Comparison of ENCODE assay signal across 20 cellular contexts in genomic region chr2:159126653-159127052, GRCh38.
DNase-seq lines count a peak whose midpoint lies in the region; ATAC-seq, FAIRE-seq and TF ChIP-seq lines count a peak whose summit lies in the region.
"Had no signal": no experiment of that assay in that cellular context is flagged by ENCODE, and none has a peak within 500 bp of the region (broad histone marks: within the 10 kb centered on the region; RNA-seq: fewer than 3 reads in every experiment).

No MANE protein-coding gene starts in this region.

- no peak overlapping the region for H3K14ac ChIP-seq in mesenchymal stem cell (ENCODE audit: low read length in 2 of 2)

- H3K36me3 ChIP-seq in MG63 (no peaks in the 10 kb centered on the region; the same call in 1 of the 2 replicates), mesenchymal stem cell (ENCODE audit: control insufficient read depth in 1 of 2, insufficient read depth in 2 of 2, low read depth in 1 of 2, low read length in 2 of 2) (no peaks in the 10 kb centered on the region)

- H3K4me1 ChIP-seq in mesenchymal stem cell (ENCODE audit: control insufficient read depth, insufficient read depth, low read depth, low read length) = peaks cover 11% of the 10 kb centered on the region

- no peak overlapping the region for H3K27ac ChIP-seq in mesenchymal stem cell (ENCODE audit: low read length, poor library complexity, severe bottlenecking)

- H3K79me1 ChIP-seq in mesenchymal stem cell (replicated peaks; ENCODE audit: low read length, poor library complexity, severe bottlenecking) = peaks cover 33% of the 10 kb centered on the region

- no CpG with 5 or more reads among the region's 2 CpGs for WGBS in mesenchymal stem cell

- no peak overlapping the region for H2BK120ac ChIP-seq in mesenchymal stem cell (ENCODE audit: low read depth, low read length)

- no peak overlapping the region for H3K4me2 ChIP-seq in mesenchymal stem cell (ENCODE audit: low read length, poor library complexity, severe bottlenecking)

- no peak for TF ChIP-seq POLR2A in GM12892 (IDR thresholded peaks at IDR 0.05; ENCODE audit: low read depth, low read length)

- no peak overlapping the region for H2BK15ac ChIP-seq in mesenchymal stem cell (ENCODE audit: low read depth, poor library complexity, severe bottlenecking)

- no peak for FAIRE-seq in GM12892 (lab: Jason Lieb, UNC)
- FAIRE-seq: urothelium cell line had no signal

- no peak overlapping the region for H3K4me3 ChIP-seq in AG10803 (ENCODE audit: low read length)
- H3K4me3 ChIP-seq in MG63 = no peak overlapping the region
- no peak overlapping the region for H3K4me3 ChIP-seq in mesenchymal stem cell (ENCODE audit: insufficient read depth in 1 of 2, low read depth in 1 of 2, low read length in 2 of 2)

- H4K91ac ChIP-seq in mesenchymal stem cell (ENCODE audit: low read length) = no peak overlapping the region

- no peak overlapping the region for H3K4ac ChIP-seq in mesenchymal stem cell (ENCODE audit: low read depth in 1 of 2, low read length in 2 of 2)

- no peak overlapping the region for H2BK5ac ChIP-seq in mesenchymal stem cell (ENCODE audit: low read depth, low read length, poor library complexity, severe bottlenecking)

- peak; percentile 98 for DNase-seq in AG10803 (ENCODE audit: low read depth)
- peak; percentile 4 for DNase-seq in MG63
- DNase-seq in dedifferentiated amniotic fluid mesenchymal stem cell (ENCODE audit: extremely low spot score) = peak; percentile 30
- DNase-seq in mesenchymal stem cell = peak; percentile 80
- no peak for DNase-seq in HuH-7 (ENCODE audit: low spot score)
- DNase-seq in GM12892 (ENCODE audit: insufficient read length) = no peak
- no peak for DNase-seq in NCI-H510A (lab: John Stamatoyannopoulos, UW)
- DNase-seq: activated CD4-positive, alpha-beta T cell treated with anti-CD3 and anti-CD28 coated beads for 4 hours; activated CD8-positive, alpha-beta memory T cell treated with anti-CD3 and anti-CD28 coated beads, Interleukin-2, amount 50 U/mL, for 48 hours; activated naive CD4-positive, alpha-beta T cell treated with Interleukin-2 at 50 U/mL for 16 hours; Calu3; caudate nucleus; H7; immature natural killer cell; NCI-H1694; NCI-H446 treated with DMSO at 0.1 percent for 48 hours; SHP77; stimulated activated naive CD8-positive, alpha-beta T cell treated with anti-CD3 and anti-CD28 coated beads, Interleukin-15, amount 100 ng/mL, for 72 hours had no signal

- H3K27me3 ChIP-seq in MG63 = no peaks in the 10 kb centered on the region
- no peaks in the 10 kb centered on the region for H3K27me3 ChIP-seq in mesenchymal stem cell (ENCODE audit: control insufficient read depth in 1 of 2, insufficient read depth in 1 of 2, low read length in 2 of 2)

- no peak for ATAC-seq in HG02973 (IDR thresholded peaks at IDR 0.05; ENCODE audit: unreplicated experiment)
- ATAC-seq: stimulated activated naive CD8-positive, alpha-beta T cell treated with anti-CD3 and anti-CD28 coated beads, Interleukin-15, amount 100 ng/mL, for 72 hours had no signal

- no peak overlapping the region for H4K8ac ChIP-seq in mesenchymal stem cell (ENCODE audit: low read length)

- H3K9me3 ChIP-seq in MG63 (no peaks in the 10 kb centered on the region), mesenchymal stem cell (ENCODE audit: control insufficient read depth, low read length) (no peaks in the 10 kb centered on the region)

- no peak overlapping the region for H3K9ac ChIP-seq in mesenchymal stem cell (ENCODE audit: low read length)

- no peak for TF ChIP-seq CTCF in AG10803 (conservative IDR thresholded peaks at IDR 0.05; ENCODE audit: low read length)

- peak overlapping the region in 1 of 2 experiments; percentile 9 for H3K18ac ChIP-seq in mesenchymal stem cell (ENCODE audit: low read depth in 1 of 2, low read length in 2 of 2)

- H2AFZ ChIP-seq in mesenchymal stem cell (ENCODE audit: low read depth, low read length) = no peak overlapping the region

- H3K23ac ChIP-seq in mesenchymal stem cell (ENCODE audit: low read length in 2 of 2) = no peak overlapping the region

- H2AK5ac ChIP-seq in mesenchymal stem cell (ENCODE audit: low read length, severe bottlenecking) = no peak overlapping the region

- no peak overlapping the region for H2BK12ac ChIP-seq in mesenchymal stem cell (ENCODE audit: low read length in 2 of 2)

Comparison
In these comparisons a context has a peak if more than half of its experiments do, and no peak if none do; other contexts are left out.
1. DNase-seq: peak in AG10803 (single experiment), MG63 (single experiment), dedifferentiated amniotic fluid mesenchymal stem cell (single experiment) and mesenchymal stem cell (single experiment); none in HuH-7 (single experiment), GM12892 (single experiment) and NCI-H510A (single experiment).